Comparison of ENCODE assay signal across 1 cellular context in genomic region chr12:49705479-49706267, GRCh38.
TF ChIP-seq lines count a peak whose summit lies in the region.

No MANE protein-coding gene starts in this region.

TF ChIP-seq in WTC11, 78 proteins besides CTCF, POLR2A, EP300 and RAD21 (continued from another document):
- TF ChIP-seq ZNF532 (CRISPR knock-in tag; IDR thresholded peaks at IDR 0.05; ENCODE audit: borderline replicate concordance) (no peak), ARID4B (CRISPR knock-in tag; IDR thresholded peaks at IDR 0.05; ENCODE audit: borderline replicate concordance) (no peak), RELA (CRISPR knock-in tag; IDR thresholded peaks at IDR 0.05; ENCODE audit: borderline replicate concordance) (no peak)
TF ChIP-seq in WTC11: peak in this region for 0.
